28 cellular contexts compared by ENCODE assay signal in genomic region chr2:192288290-192288689, GRCh38.
DNase-seq lines count a peak whose midpoint lies in the region; ATAC-seq, FAIRE-seq and TF ChIP-seq lines count a peak whose summit lies in the region.
"Had no signal": no experiment of that assay in that cellular context is flagged by ENCODE, and none has a peak within 500 bp of the region (broad histone marks: within the 10 kb centered on the region; RNA-seq: fewer than 3 reads in every experiment).

No MANE protein-coding gene starts in this region.

- no peaks in the 10 kb centered on the region for H3K9me3 ChIP-seq in GM23248 (ENCODE audit: low read depth)
- H3K9me3 ChIP-seq in HepG2 (ENCODE audit: low read length): no peaks in the 10 kb centered on the region
- H3K9me3 ChIP-seq: SJCRH30, upper lobe of left lung had no signal

- DNase-seq in GM23248 (peak; percentile 9), NCI-H146 (lab: John Stamatoyannopoulos, UW) (peak; percentile 51), NCI-H748 treated with DMSO at 0.1 percent for 48 hours (lab: John Stamatoyannopoulos, UW) (peak; percentile 74), HepG2 (ENCODE audit: low spot score) (no peak), MCF 10A (ENCODE audit: unreplicated experiment) (no peak), SW 1271 (lab: John Stamatoyannopoulos, UW) (no peak)
- no peak for DNase-seq in stimulated activated effector memory CD8-positive, alpha-beta T cell treated with anti-CD3 and anti-CD28 coated beads, Interleukin-12 subunit alpha, Interleukin-12 subunit beta, amount 100 ng/mL, for 72 hours (ENCODE audit: low spot score in 2 of 2)
- no peak for DNase-seq in stimulated activated CD4-positive, alpha-beta T cell treated with anti-CD3 and anti-CD28 coated beads, Interleukin-12 subunit alpha, Interleukin-12 subunit beta, amount 100 ng/mL, for 4 hours
- DNase-seq: activated CD4-positive, alpha-beta T cell treated with anti-CD3 and anti-CD28 coated beads for 4 hours; activated naive CD4-positive, alpha-beta T cell; activated T-cell treated with anti-CD3 and anti-CD28 coated beads, Interleukin-2, amount 50 U/mL, for 24 hours; CD4-positive, CD25-positive, alpha-beta regulatory T cell; DMS 273 treated with DMSO at 0.1 percent for 48 hours; effector memory CD8-positive, alpha-beta T cell; foreskin fibroblast; GDM1; immature natural killer cell; naive thymus-derived CD4-positive, alpha-beta T cell; NCI-H446; occipital lobe; stimulated activated CD4-positive, alpha-beta T cell treated with anti-CD3 and anti-CD28 coated beads, Interleukin-1b, Interleukin-23, amount 100 ng/mL, for 48 hours; upper lobe of left lung had no signal

- H3K27me3 Mint-ChIP-seq in MCF 10A (ENCODE audit: insufficient read depth, unreplicated experiment): no peaks in the 10 kb centered on the region
- H3K27me3 Mint-ChIP-seq: activated T-cell treated with anti-CD3 and anti-CD28 coated beads, Interleukin-2, amount 50 U/mL, for 24 hours; CD4-positive, CD25-positive, alpha-beta regulatory T cell; effector memory CD8-positive, alpha-beta T cell had no signal

- BruUV-seq in HepG2 (replicated peaks; lab: Mats Ljungman, UMichigan) (no TSS peak), MCF 10A (replicated peaks; lab: Mats Ljungman, UMichigan) (no TSS peak)

- no peak overlapping the region for H3K4me2 ChIP-seq in GM23248 (ENCODE audit: unreplicated experiment)
- H3K4me2 ChIP-seq in HepG2 (ENCODE audit: low read depth, low read length): no peak overlapping the region
- H3K4me2 ChIP-seq: GM23338 had no signal

- no peak overlapping the region for H3K4me3 Mint-ChIP-seq in MCF 10A (ENCODE audit: unreplicated experiment)
- no peak overlapping the region for H3K4me3 Mint-ChIP-seq in stimulated activated effector memory CD8-positive, alpha-beta T cell treated with anti-CD3 and anti-CD28 coated beads, Interleukin-12 subunit alpha, Interleukin-12 subunit beta, amount 100 ng/mL, for 72 hours
- H3K4me3 Mint-ChIP-seq: activated T-cell treated with anti-CD3 and anti-CD28 coated beads, Interleukin-2, amount 50 U/mL, for 24 hours; brain; CD4-positive, CD25-positive, alpha-beta regulatory T cell; effector memory CD8-positive, alpha-beta T cell; GM23338; immature natural killer cell; naive thymus-derived CD4-positive, alpha-beta T cell had no signal

- no peak for TF ChIP-seq EP300 in HepG2 (IDR thresholded peaks at IDR 0.05; ENCODE audit: low read depth in 2 of 2, low read length in 2 of 2)
- no peak for TF ChIP-seq EP300 in HepG2 (CRISPR knock-in tag; IDR thresholded peaks at IDR 0.05; ENCODE audit: borderline replicate concordance)

- H3K4me1 Mint-ChIP-seq in MCF 10A (ENCODE audit: insufficient read depth, unreplicated experiment): no peaks in the 10 kb centered on the region
- H3K4me1 Mint-ChIP-seq in stimulated activated effector memory CD8-positive, alpha-beta T cell treated with anti-CD3 and anti-CD28 coated beads, Interleukin-12 subunit alpha, Interleukin-12 subunit beta, amount 100 ng/mL, for 72 hours: no peaks in the 10 kb centered on the region
- H3K4me1 Mint-ChIP-seq: CD4-positive, CD25-positive, alpha-beta regulatory T cell; GM23338; immature natural killer cell; naive thymus-derived CD4-positive, alpha-beta T cell had no signal

- no peaks in the 10 kb centered on the region for H4K20me1 ChIP-seq in GM23248 (ENCODE audit: insufficient read depth)
- H4K20me1 ChIP-seq in HepG2 (ENCODE audit: insufficient read depth, low read length): no peaks in the 10 kb centered on the region

- H3K27ac Mint-ChIP-seq in MCF 10A (ENCODE audit: low read depth, unreplicated experiment): no peak overlapping the region
- no peak overlapping the region for H3K27ac Mint-ChIP-seq in stimulated activated effector memory CD8-positive, alpha-beta T cell treated with anti-CD3 and anti-CD28 coated beads, Interleukin-12 subunit alpha, Interleukin-12 subunit beta, amount 100 ng/mL, for 72 hours
- H3K27ac Mint-ChIP-seq: activated T-cell treated with anti-CD3 and anti-CD28 coated beads, Interleukin-2, amount 50 U/mL, for 24 hours; brain; CD4-positive, CD25-positive, alpha-beta regulatory T cell; effector memory CD8-positive, alpha-beta T cell; GM23338; immature natural killer cell; naive thymus-derived CD4-positive, alpha-beta T cell had no signal

- H3K79me2 ChIP-seq in GM23248 (ENCODE audit: insufficient read depth): no peaks in the 10 kb centered on the region
- no peaks in the 10 kb centered on the region for H3K79me2 ChIP-seq in HepG2 (ENCODE audit: insufficient read depth, low read length)

- H3K9me2 ChIP-seq in GM23248 (ENCODE audit: insufficient read depth): no peaks in the 10 kb centered on the region

- H3K4me3 ChIP-seq in GM23248 (no peak overlapping the region), HepG2 (replicated peaks in 1 of 3; ENCODE audit: insufficient read depth in 1 of 3, low read depth in 2 of 3, low read length in 3 of 3) (no peak overlapping the region)
- H3K4me3 ChIP-seq: GM23338, SJCRH30, upper lobe of left lung had no signal

- no peaks in the 10 kb centered on the region for H3K9me3 Mint-ChIP-seq in MCF 10A (ENCODE audit: unreplicated experiment)
- H3K9me3 Mint-ChIP-seq in stimulated activated effector memory CD8-positive, alpha-beta T cell treated with anti-CD3 and anti-CD28 coated beads, Interleukin-12 subunit alpha, Interleukin-12 subunit beta, amount 100 ng/mL, for 72 hours: no peaks in the 10 kb centered on the region
- H3K9me3 Mint-ChIP-seq: activated T-cell treated with anti-CD3 and anti-CD28 coated beads, Interleukin-2, amount 50 U/mL, for 24 hours; GM23338; naive thymus-derived CD4-positive, alpha-beta T cell had no signal

- intact Hi-C loops in HepG2 (cut with micrococcal nuclease; ENCODE audit: unreplicated experiment) (no loop called here), MCF 10A (cut with micrococcal nuclease) (loop anchor here (10.0 kb wide), 1 partner anchor 733 kb away; no protein-coding TSS in a partner anchor)

- CTCF ChIA-PET in HepG2 (lab: Yijun Ruan, JAX; ENCODE audit: low intra/inter-chr PET ratio, low total read pairs): no interaction called here
- CTCF ChIA-PET in MCF 10A (lab: Yijun Ruan, JAX): interaction anchor here (1.4 to 1.7 kb wide), 3 partner anchors 100 to 476 kb away, joined by 3 to 6 read pairs (median 4); no protein-coding TSS in a partner anchor

- WGBS in GM23248 (ENCODE audit: low coverage in 1 of 2, low lambda C conversion rate in 2 of 2, missing lambda C conversion rate in 2 of 2), 2 experiments: 7 to 8% methylated on average over 2 of the region's 2 CpGs
- WGBS in HepG2 (ENCODE audit: low lambda C conversion rate): 1% methylated on average over 2 of the region's 2 CpGs

- H3K4me1 ChIP-seq in GM23248 (ENCODE audit: insufficient read depth): no peaks in the 10 kb centered on the region
- H3K4me1 ChIP-seq in HepG2 (ENCODE audit: insufficient read depth, low read length): no peaks in the 10 kb centered on the region
- H3K4me1 ChIP-seq: SJCRH30, upper lobe of left lung had no signal

- H3K9ac ChIP-seq in GM23248 (no peak overlapping the region), HepG2 (ENCODE audit: insufficient read depth, low read depth, low read length) (no peak overlapping the region)

- no peak for TF ChIP-seq POLR2A in HepG2 (IDR thresholded peaks at IDR 0.05; ENCODE audit: insufficient read depth in 1 of 2, low read depth in 2 of 2, low read length in 2 of 2)

- POLR2A ChIA-PET in HepG2 (lab: Yijun Ruan, JAX) (no interaction called here), MCF 10A (lab: Yijun Ruan, JAX) (no interaction called here)

- TF ChIP-seq RAD21 in HepG2 (CRISPR knock-in tag; IDR thresholded peaks at IDR 0.05): no peak

- no peak for ATAC-seq in HepG2
- no peak for ATAC-seq in stimulated activated effector memory CD8-positive, alpha-beta T cell treated with anti-CD3 and anti-CD28 coated beads, Interleukin-12 subunit alpha, Interleukin-12 subunit beta, amount 100 ng/mL, for 72 hours
- ATAC-seq: effector memory CD8-positive, alpha-beta T cell; GM23338; left lobe of liver; naive thymus-derived CD4-positive, alpha-beta T cell had no signal

- in situ Hi-C loops in GM23248 (cut with MboI): loop anchor here (25.0 kb wide), 2 partner anchors 476 to 726 kb away; no protein-coding TSS in a partner anchor
- in situ Hi-C loops in HepG2 (cut with HindIII; ENCODE audit: extremely low pct_ligation_motif_present, low pct_unique_long_range_greater_than_20kb): no loop called here

- H3K27ac ChIP-seq in GM23248 (no peak overlapping the region), HepG2 (ENCODE audit: extremely low read length, insufficient read depth, low read length) (no peak overlapping the region)
- H3K27ac ChIP-seq: SJCRH30, upper lobe of left lung had no signal

- H3F3A ChIP-seq in GM23248 (ENCODE audit: insufficient read depth): no peaks in the 10 kb centered on the region

- FAIRE-seq in HepG2 (lab: Jason Lieb, UNC): no peak
- FAIRE-seq: GM18507, HTR-8/SVneo had no signal

- H3K36me3 Mint-ChIP-seq in MCF 10A (ENCODE audit: insufficient read depth, unreplicated experiment): no peaks in the 10 kb centered on the region
- no peaks in the 10 kb centered on the region for H3K36me3 Mint-ChIP-seq in stimulated activated effector memory CD8-positive, alpha-beta T cell treated with anti-CD3 and anti-CD28 coated beads, Interleukin-12 subunit alpha, Interleukin-12 subunit beta, amount 100 ng/mL, for 72 hours
- H3K36me3 Mint-ChIP-seq: brain; CD4-positive, CD25-positive, alpha-beta regulatory T cell; immature natural killer cell; naive thymus-derived CD4-positive, alpha-beta T cell had no signal

- TF ChIP-seq CTCF in HepG2 (CRISPR knock-in tag; IDR thresholded peaks at IDR 0.05) (no peak), MCF 10A (IDR thresholded peaks at IDR 0.05; ENCODE audit: unreplicated experiment) (no peak)

- H3K36me3 ChIP-seq in GM23248 (ENCODE audit: low read depth) (no peaks in the 10 kb centered on the region), HepG2 (replicated peaks in 1 of 2; ENCODE audit: control insufficient read depth in 1 of 2, insufficient read depth in 2 of 2, low read length in 2 of 2) (no peaks in the 10 kb centered on the region)
- H3K36me3 ChIP-seq: SJCRH30, upper lobe of left lung had no signal

- H2AFZ ChIP-seq in GM23248 (no peak overlapping the region), HepG2 (ENCODE audit: low read length) (no peak overlapping the region)
- H2AFZ ChIP-seq: GM23338 had no signal

- no peaks in the 10 kb centered on the region for H3K27me3 ChIP-seq in GM23248 (replicated peaks; ENCODE audit: insufficient read depth)
- H3K27me3 ChIP-seq in HepG2 (ENCODE audit: control insufficient read depth in 1 of 2, insufficient read depth in 2 of 2, low read length in 2 of 2): no peaks in the 10 kb centered on the region
- H3K27me3 ChIP-seq: SJCRH30, upper lobe of left lung had no signal

TF ChIP-seq in HepG2, 621 proteins besides CTCF, POLR2A, EP300 and RAD21 (continues in another document):
- TF ChIP-seq NR2F6 (IDR thresholded peaks at IDR 0.05): peak; percentile 62
- no peak for TF ChIP-seq NR2F6 (CRISPR knock-in tag; IDR thresholded peaks at IDR 0.05)

Comparison
In these comparisons a context has a peak if more than half of its experiments do, and no peak if none do; other contexts are left out.
1. DNase-seq: peak in GM23248 (single experiment), NCI-H146 (single experiment) and NCI-H748 treated with DMSO at 0.1 percent for 48 hours (single experiment); none in HepG2 (single experiment), MCF 10A (single experiment), stimulated activated effector memory CD8-positive, alpha-beta T cell treated with anti-CD3 and anti-CD28 coated beads, Interleukin-12 subunit alpha, Interleukin-12 subunit beta, amount 100 ng/mL, for 72 hours (0 of 2), stimulated activated CD4-positive, alpha-beta T cell treated with anti-CD3 and anti-CD28 coated beads, Interleukin-12 subunit alpha, Interleukin-12 subunit beta, amount 100 ng/mL, for 4 hours (single experiment) and SW 1271 (0 of 2).